Comparison of ENCODE assay signal across 8 cellular contexts in the genomic region with DNA sequence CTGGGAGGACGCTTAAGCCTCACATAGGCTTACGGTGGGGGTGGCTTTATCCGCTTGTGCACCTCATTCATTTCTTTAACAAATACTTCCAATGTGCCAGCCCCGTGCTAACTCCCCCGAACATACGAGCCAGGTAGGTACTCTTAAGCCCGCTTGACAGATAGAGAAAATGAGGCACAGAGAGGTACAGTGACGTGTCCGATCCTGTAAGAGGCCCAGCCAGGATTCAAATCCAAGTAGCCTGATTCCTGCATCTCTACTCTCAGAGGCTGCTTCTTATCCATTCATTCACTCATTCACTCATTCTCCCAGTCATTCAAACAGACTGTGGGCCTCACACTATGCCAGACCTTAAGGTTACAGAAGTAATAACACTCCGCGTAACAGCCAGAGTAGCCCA. TPM values are rescaled to one million over a fixed set of nuclear protein-coding genes. Genes with fewer than 3 reads are reported as not detected.
DNase-seq lines count a peak whose midpoint lies in the region; ATAC-seq and TF ChIP-seq lines count a peak whose summit lies in the region.

No MANE protein-coding gene starts in this region.

- 36% methylated on average over 9 of the region's 11 CpGs for WGBS in SK-N-SH (ENCODE audit: low lambda C conversion rate)

- H3K4me2 ChIP-seq in SK-N-SH (peak overlapping the region; percentile 94), skeletal muscle satellite cell (ENCODE audit: low read length) (peak overlapping the region; percentile 83)

- no peak for TF ChIP-seq EP300 in SK-N-SH (IDR thresholded peaks at IDR 0.05; ENCODE audit: borderline replicate concordance in 1 of 2, low read depth in 1 of 2, low read length in 1 of 2)

- H3K9ac ChIP-seq in SK-N-SH, result peak overlapping the region; percentile 48; the same call in 1 of the 2 replicates
- H3K9ac ChIP-seq in skeletal muscle satellite cell (ENCODE audit: low read depth, low read length), result peak overlapping the region; percentile 76

- no peaks in the 10 kb centered on the region for H3F3A ChIP-seq in SK-N-SH (replicated peaks; ENCODE audit: insufficient read depth)

- CTCF ChIA-PET in SK-N-SH (lab: Yijun Ruan, JAX), result no interaction called here

- H3K27me3 ChIP-seq in SK-N-SH (ENCODE audit: insufficient read depth), result no peaks in the 10 kb centered on the region
- no peaks in the 10 kb centered on the region for H3K27me3 ChIP-seq in skeletal muscle satellite cell (ENCODE audit: control insufficient read depth, insufficient read depth, low read length)

- no peak for TF ChIP-seq CTCF in SK-N-SH (IDR thresholded peaks at IDR 0.05)
- TF ChIP-seq CTCF in fibroblast of pulmonary artery (IDR thresholded peaks at IDR 0.05; ENCODE audit: low read length, missing control alignments), result no peak

- H3K9me3 ChIP-seq in SK-N-SH, result no peaks in the 10 kb centered on the region
- no peaks in the 10 kb centered on the region for H3K9me3 ChIP-seq in skeletal muscle satellite cell (replicated peaks; ENCODE audit: low read length)

- peaks cover 0 to 23% of the 10 kb centered on the region in 2 experiments; a peak in 2 of 4 replicates for H3K4me1 ChIP-seq in SK-N-SH (ENCODE audit: control insufficient read depth in 1 of 2, insufficient read depth in 2 of 2, low read depth in 1 of 2, low read length in 1 of 2)
- peaks cover 6% of the 10 kb centered on the region for H3K4me1 ChIP-seq in skeletal muscle satellite cell (ENCODE audit: control insufficient read depth, insufficient read depth, low read length)

- no peaks in the 10 kb centered on the region for H3K79me2 ChIP-seq in SK-N-SH (ENCODE audit: insufficient read depth)

- no peaks in the 10 kb centered on the region for H3K9me2 ChIP-seq in SK-N-SH

- ATAC-seq in GM19372 (IDR thresholded peaks at IDR 0.05; ENCODE audit: low read depth, unreplicated experiment), result peak; percentile 7
- no peak for ATAC-seq in HG03039 (IDR thresholded peaks at IDR 0.05; ENCODE audit: unreplicated experiment)
- no peak for ATAC-seq in HG03457 (IDR thresholded peaks at IDR 0.05; ENCODE audit: unreplicated experiment)

- TF ChIP-seq RAD21 in SK-N-SH (IDR thresholded peaks at IDR 0.05; ENCODE audit: low read length), result no peak

- POLR2A ChIA-PET in SK-N-SH (lab: Yijun Ruan, JAX), result interaction anchor here (0.8 to 1.0 kb wide), 2 partner anchors 21 to 30 kb away, joined by 3 read pairs; no protein-coding TSS in a partner anchor

- H3K27ac ChIP-seq in SK-N-SH (ENCODE audit: low read depth in 2 of 2, low read length in 1 of 2), result peak overlapping the region in 1 of 2 experiments; percentile 65; a peak in 2 of 4 replicates

- H4K20me1 ChIP-seq in SK-N-SH (ENCODE audit: insufficient read depth), result no peaks in the 10 kb centered on the region

- DNase-seq in SK-N-SH (no peak), fibroblast of pulmonary artery (ENCODE audit: low read depth) (no peak), NCI-H345 (lab: John Stamatoyannopoulos, UW) (no peak)
- no peak for DNase-seq in activated CD4-positive, CD25-positive, alpha-beta regulatory T cell treated with anti-CD3 and anti-CD28 coated beads, Interleukin-2, amount 50 U/mL, for 72 hours

- H2AFZ ChIP-seq in SK-N-SH (ENCODE audit: low read depth), result peak overlapping the region; percentile 94; the same call in 1 of the 2 replicates

- H3K4me3 ChIP-seq in SK-N-SH (ENCODE audit: low read depth in 2 of 2, low read length in 1 of 2), result peak overlapping the region; percentile 59 to 71
- H3K4me3 ChIP-seq in fibroblast of pulmonary artery (replicated peaks; ENCODE audit: low read depth, low read length), result peak overlapping the region; percentile 68
- H3K4me3 ChIP-seq in skeletal muscle satellite cell (ENCODE audit: low read length), result peak overlapping the region; percentile 77

- H3K36me3 ChIP-seq in SK-N-SH (replicated peaks in 1 of 2; ENCODE audit: control insufficient read depth in 1 of 2, insufficient read depth in 2 of 2, low read length in 1 of 2) (no peaks in the 10 kb centered on the region), skeletal muscle satellite cell (ENCODE audit: insufficient read depth, low read length) (no peaks in the 10 kb centered on the region)

TF ChIP-seq in SK-N-SH, 30 proteins besides CTCF, POLR2A, EP300 and RAD21:
- TF ChIP-seq MXI1 (IDR thresholded peaks at IDR 0.05; ENCODE audit: low read depth, low read length) (no peak), FOXJ3 (CRISPR knock-in tag; IDR thresholded peaks at IDR 0.05) (no peak), JUND (IDR thresholded peaks at IDR 0.05) (no peak), TCF12 (IDR thresholded peaks at IDR 0.05) (no peak), GABPA (IDR thresholded peaks at IDR 0.05; ENCODE audit: low read depth) (no peak), RCOR1 (IDR thresholded peaks at IDR 0.05; ENCODE audit: low read length) (no peak), RFX5 (IDR thresholded peaks at IDR 0.05; ENCODE audit: low read length) (no peak)
- TF ChIP-seq, protein P1, sequence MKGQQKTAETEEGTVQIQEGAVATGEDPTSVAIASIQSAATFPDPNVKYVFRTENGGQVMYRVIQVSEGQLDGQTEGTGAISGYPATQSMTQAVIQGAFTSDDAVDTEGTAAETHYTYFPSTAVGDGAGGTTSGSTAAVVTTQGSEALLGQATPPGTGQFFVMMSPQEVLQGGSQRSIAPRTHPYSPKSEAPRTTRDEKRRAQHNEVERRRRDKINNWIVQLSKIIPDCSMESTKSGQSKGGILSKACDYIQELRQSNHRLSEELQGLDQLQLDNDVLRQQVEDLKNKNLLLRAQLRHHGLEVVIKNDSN (IDR thresholded peaks at IDR 0.05; ENCODE audit: borderline replicate concordance, low read depth), result no peak

RNA-seq across cellular contexts. Expression of a gene that starts 0.5 kb away (rescaled TPM):
- polyA plus RNA-seq in SK-N-SH (2012; rRNA removed), result 3.0 TPM in 2 replicates
- 1.7 and 2.7 TPM in 2 replicates for polyA plus RNA-seq in SK-N-SH (2012; cell fraction: cytosol; rRNA removed)
- 2.9 and 3.3 TPM in 2 replicates for polyA plus RNA-seq in SK-N-SH (2012; cell fraction: nucleus; rRNA removed)
- 6.6 and 8.1 TPM in 2 replicates for total RNA-seq in skeletal muscle satellite cell (2012; rRNA removed)

RNA-seq across cellular contexts. Expression of a gene that starts 32.0 kb away (rescaled TPM):
- 1.1 and 1.3 TPM in 2 replicates for polyA plus RNA-seq in SK-N-SH (2012; rRNA removed)
- 1.1 and 1.9 TPM in 2 replicates for polyA plus RNA-seq in SK-N-SH (2012; cell fraction: cytosol; rRNA removed)
- polyA plus RNA-seq in SK-N-SH (2012; cell fraction: nucleus; rRNA removed), result 1.1 and 1.4 TPM in 2 replicates
- total RNA-seq in skeletal muscle satellite cell (2012; rRNA removed), result 1.5 and 8.1 TPM in 2 replicates

RNA-seq across cellular contexts. Expression of a gene that starts 39.6 kb away (rescaled TPM):
- 0.02 TPM in 1 of 2 replicates, not detected in the other for polyA plus RNA-seq in SK-N-SH (2012; rRNA removed)
- under 0.01 and 0.01 TPM in 2 replicates for polyA plus RNA-seq in SK-N-SH (2012; cell fraction: cytosol; rRNA removed)
- 0.01 TPM in 1 of 2 replicates, not detected in the other for polyA plus RNA-seq in SK-N-SH (2012; cell fraction: nucleus; rRNA removed)
- 2.4 and 3.5 TPM in 2 replicates for total RNA-seq in skeletal muscle satellite cell (2012; rRNA removed)
